In the genomic region with DNA sequence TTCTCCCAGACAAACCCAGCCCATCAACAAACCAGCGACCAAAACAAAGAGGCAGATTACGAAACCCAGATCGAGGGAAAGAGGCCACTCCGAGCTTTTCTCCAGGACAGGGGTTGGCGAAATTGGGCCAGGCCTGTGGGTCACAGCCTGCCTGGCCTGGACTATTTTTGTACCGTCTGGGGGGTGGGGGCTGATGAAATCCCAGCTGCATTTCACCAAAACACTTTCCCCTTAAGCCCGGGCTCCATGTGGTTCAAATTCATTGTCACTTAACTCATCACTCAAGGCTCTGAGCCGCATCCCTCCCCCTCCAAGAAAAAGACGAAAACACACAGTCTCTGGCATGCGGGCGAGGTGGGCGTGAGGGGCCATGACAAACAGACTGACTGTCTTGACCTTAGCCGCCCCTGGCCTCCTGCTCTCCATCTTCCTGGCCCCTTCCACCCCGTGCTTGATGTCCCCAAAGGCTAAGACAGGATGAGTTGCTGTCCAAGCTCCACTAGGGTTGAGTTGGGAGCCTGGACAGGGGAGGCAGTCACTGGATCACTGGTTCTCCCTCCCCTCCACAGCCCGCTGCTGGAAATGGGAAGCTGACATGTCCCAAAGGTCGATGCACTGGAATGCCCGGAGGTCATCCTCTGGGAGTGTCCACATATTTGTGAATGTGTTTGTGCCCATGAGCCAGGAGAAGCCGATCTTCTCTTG, we compare ENCODE assay signal across 12 cellular contexts. TPM values are rescaled to one million over a fixed set of nuclear protein-coding genes. Genes with fewer than 3 reads are reported as not detected.
DNase-seq lines count a peak whose midpoint lies in the region; ATAC-seq and TF ChIP-seq lines count a peak whose summit lies in the region.
"Had no signal": no experiment of that assay in that cellular context is flagged by ENCODE, and none has a peak within 500 bp of the region (broad histone marks: within the 10 kb centered on the region; RNA-seq: fewer than 3 reads in every experiment).

No MANE protein-coding gene starts in this region.

- H3K27me3 ChIP-seq in adipocyte (replicated peaks; ENCODE audit: control insufficient read depth, insufficient read depth, low read length) (no peaks in the 10 kb centered on the region), parathyroid adenoma (ENCODE audit: control insufficient read depth, insufficient read depth, low read length) (no peaks in the 10 kb centered on the region), BE2C (peaks cover 33% of the 10 kb centered on the region)

- H3K4me3 ChIP-seq in adipocyte (ENCODE audit: low read length) = peak overlapping the region; percentile 64
- H3K4me3 ChIP-seq in parathyroid adenoma (ENCODE audit: low read depth, low read length) = no peak overlapping the region
- H3K4me3 ChIP-seq in BE2C (ENCODE audit: low read depth, low read length) = no peak overlapping the region

- ATAC-seq in left cardiac atrium = peak; percentile 70 to 76

- H3K27ac ChIP-seq in parathyroid adenoma = peak overlapping the region; percentile 15

- TF ChIP-seq CTCF in parathyroid adenoma (IDR thresholded peaks at IDR 0.05) (no peak), BE2C (IDR thresholded peaks at IDR 0.05; ENCODE audit: low read depth, low read length) (no peak)

- H3K9ac ChIP-seq in adipocyte (ENCODE audit: low read length) = peak overlapping the region; percentile 68
- H3K9ac ChIP-seq in parathyroid adenoma = no peak overlapping the region

- H2AFZ ChIP-seq in parathyroid adenoma = no peak overlapping the region

- H3K79me2 ChIP-seq in parathyroid adenoma = no peaks in the 10 kb centered on the region

- DNase-seq in AG08396 (ENCODE audit: low spot score) (peak; percentile 75), adipocyte (ENCODE audit: low read depth) (peak; percentile 52), left cardiac atrium (peak; percentile 65), DMS 273 treated with DMSO at 0.1 percent for 48 hours (lab: John Stamatoyannopoulos, UW) (no peak), NCI-H1105 (lab: John Stamatoyannopoulos, UW) (no peak), BE2C (no peak)
- no peak for DNase-seq in activated T-cell treated with anti-CD3 and anti-CD28 coated beads, Interleukin-2, amount 50 U/mL, for 48 hours
- DNase-seq: AML-193, kidney glomerular epithelial cell, NCI-H446 treated with DMSO at 0.1 percent for 48 hours had no signal

- intact Hi-C loops in left cardiac atrium (cut with DNase I) = no loop called here

- no peak overlapping the region for H3K4me2 ChIP-seq in parathyroid adenoma (ENCODE audit: low read length)

- H3K9me3 ChIP-seq in adipocyte (ENCODE audit: control insufficient read depth, low read length) (no peaks in the 10 kb centered on the region), parathyroid adenoma (ENCODE audit: control insufficient read depth, low read length) (no peaks in the 10 kb centered on the region), BE2C (no peaks in the 10 kb centered on the region)

- peaks cover 27% of the 10 kb centered on the region for H3K4me1 ChIP-seq in adipocyte (ENCODE audit: control insufficient read depth, insufficient read depth, low read length)
- H3K4me1 ChIP-seq in parathyroid adenoma = no peaks in the 10 kb centered on the region
- no peaks in the 10 kb centered on the region for H3K4me1 ChIP-seq in BE2C

- H3K36me3 ChIP-seq in adipocyte (ENCODE audit: control insufficient read depth, insufficient read depth, low read length, severe bottlenecking) = no peaks in the 10 kb centered on the region
- no peaks in the 10 kb centered on the region for H3K36me3 ChIP-seq in parathyroid adenoma (ENCODE audit: control insufficient read depth, insufficient read depth, low read length)
- no peaks in the 10 kb centered on the region for H3K36me3 ChIP-seq in BE2C

RNA-seq across cellular contexts. Expression of gene TMEM270, which starts 19.2 kb away (rescaled TPM):
- not detected for total RNA-seq in left cardiac atrium
- not detected for polyA plus RNA-seq in BE2C (2012; ENCODE audit: insufficient read depth, insufficient read length, low read depth)
- total RNA-seq: epithelial cell of proximal tubule had no signal

RNA-seq across cellular contexts. Expression of gene METTL27, which starts 37.8 kb away (rescaled TPM):
- under 1 TPM; 0.32 to 0.92 TPM for total RNA-seq in left cardiac atrium
- 6.6 TPM for polyA plus RNA-seq in BE2C (2012; ENCODE audit: insufficient read depth, insufficient read length, low read depth)

RNA-seq across cellular contexts. Expression of gene CLDN4, which starts 49.3 kb away (rescaled TPM):
- total RNA-seq in left cardiac atrium = under 1 TPM in 1 of 2 donors, not detected in 1; 0.71 TPM
- 22.2 TPM for polyA plus RNA-seq in BE2C (2012; ENCODE audit: insufficient read depth, insufficient read length, low read depth)

Comparison
In these comparisons a context has a peak if more than half of its experiments do, and no peak if none do; other contexts are left out.
1. DNase-seq: peak in AG08396 (single experiment), adipocyte (single experiment) and left cardiac atrium (single experiment); none in DMS 273 treated with DMSO at 0.1 percent for 48 hours (single experiment), NCI-H1105 (single experiment), activated T-cell treated with anti-CD3 and anti-CD28 coated beads, Interleukin-2, amount 50 U/mL, for 48 hours (0 of 2) and BE2C (single experiment).